25 cellular contexts compared by ENCODE assay signal in genomic region chr3:39811561-39811960, GRCh38. TPM values are rescaled to one million over a fixed set of nuclear protein-coding genes. Genes with fewer than 3 reads are reported as not detected.
"Had no signal": no experiment of that assay in that cellular context is flagged by ENCODE, and none has a peak within 500 bp of the region (broad histone marks: within the 10 kb centered on the region; RNA-seq: fewer than 3 reads in every experiment).

No MANE protein-coding gene starts in this region.

- H3K27ac Mint-ChIP-seq: activated B cell treated with CpG ODN at 0.5 μM for 24 hours; activated CD4-positive, alpha-beta T cell treated with anti-CD3 and anti-CD28 coated beads, Interleukin-2, amount 10 ng/mL, durations not matched to agents 24 days and 14 days; activated CD8-positive, alpha-beta memory T cell treated with anti-CD3 and anti-CD28 coated beads, Interleukin-2, amount 10 ng/mL, durations not matched to agents 7 days and 5 days; activated naive CD4-positive, alpha-beta T cell treated with anti-CD3 and anti-CD28 coated beads, Interleukin-2, amount 50 U/mL, for 24 hours; activated T-cell treated with anti-CD3 and anti-CD28 coated beads, Interleukin-2, amount 50 U/mL, for 24 hours; activated T-helper 1 cell treated with anti-CD3 and anti-CD28 coated beads, Interleukin-12 subunit alpha, Interleukin-12 subunit beta, Interleukin-2, Interleukin-4 antibody, amounts not matched to agents 30 ng/mL and 10 ng/mL and 1 ng/mL, durations not matched to agents 14 hours and 24 hours and 36 hours; T-helper 17 cell had no signal

- H3K9me3 ChIP-seq: ascending aorta, body of pancreas had no signal

- H3K36me3 Mint-ChIP-seq: activated naive CD4-positive, alpha-beta T cell treated with anti-CD3 and anti-CD28 coated beads, Interleukin-2, amount 50 U/mL, for 24 hours had no signal

- H3K9me3 Mint-ChIP-seq: activated B cell treated with CpG ODN at 0.5 μM for 24 hours; activated CD4-positive, alpha-beta T cell treated with anti-CD3 and anti-CD28 coated beads, Interleukin-2, amount 10 ng/mL, durations not matched to agents 24 days and 14 days; activated naive CD4-positive, alpha-beta T cell treated with anti-CD3 and anti-CD28 coated beads, Interleukin-2, amount 50 U/mL, for 24 hours; activated T-cell treated with anti-CD3 and anti-CD28 coated beads, Interleukin-2, amount 50 U/mL, for 24 hours; activated T-helper 1 cell treated with anti-CD3 and anti-CD28 coated beads, Interleukin-12 subunit alpha, Interleukin-12 subunit beta, Interleukin-2, Interleukin-4 antibody, amounts not matched to agents 30 ng/mL and 10 ng/mL and 1 ng/mL, durations not matched to agents 14 hours and 24 hours and 36 hours had no signal

- ATAC-seq: activated CD8-positive, alpha-beta memory T cell treated with anti-CD3 and anti-CD28 coated beads, Interleukin-2, amount 10 ng/mL, durations not matched to agents 7 days and 5 days; body of pancreas; T-helper 17 cell had no signal

- H3K4me3 Mint-ChIP-seq: activated B cell treated with CpG ODN at 0.5 μM for 24 hours; activated CD4-positive, alpha-beta T cell treated with anti-CD3 and anti-CD28 coated beads, Interleukin-2, amount 10 ng/mL, durations not matched to agents 24 days and 14 days; activated CD8-positive, alpha-beta memory T cell treated with anti-CD3 and anti-CD28 coated beads, Interleukin-2, amount 10 ng/mL, durations not matched to agents 7 days and 5 days; activated naive CD4-positive, alpha-beta T cell treated with anti-CD3 and anti-CD28 coated beads, Interleukin-2, amount 50 U/mL, for 24 hours; activated T-cell treated with anti-CD3 and anti-CD28 coated beads, Interleukin-2, amount 50 U/mL, for 24 hours; activated T-helper 1 cell treated with anti-CD3 and anti-CD28 coated beads, Interleukin-12 subunit alpha, Interleukin-12 subunit beta, Interleukin-2, Interleukin-4 antibody, amounts not matched to agents 30 ng/mL and 10 ng/mL and 1 ng/mL, durations not matched to agents 14 hours and 24 hours and 36 hours had no signal

- H3K36me3 ChIP-seq: ascending aorta had no signal

- H3K27ac ChIP-seq: ascending aorta had no signal

- H3K4me3 ChIP-seq: ascending aorta, body of pancreas had no signal

- H3K27me3 ChIP-seq: body of pancreas had no signal

- DNase-seq: activated B cell treated with CpG ODN at 0.5 μM for 24 hours; activated CD4-positive, alpha-beta T cell treated with anti-CD3 and anti-CD28 coated beads for 1 hour; activated CD4-positive, alpha-beta T cell treated with anti-CD3 and anti-CD28 coated beads, Interleukin-2, amount 10 ng/mL, durations not matched to agents 24 days and 14 days; activated CD4-positive, alpha-beta T cell treated with anti-CD3 and anti-CD28 coated beads, Interleukin-2, amount 50 U/mL, for 48 hours; activated CD8-positive, alpha-beta memory T cell treated with anti-CD3 and anti-CD28 coated beads, Interleukin-2, amount 10 ng/mL, durations not matched to agents 7 days and 5 days; activated effector memory CD4-positive, alpha-beta T cell treated with Interleukin-2 at 50 U/mL for 16 hours; activated naive CD4-positive, alpha-beta T cell; activated T-cell treated with anti-CD3 and anti-CD28 coated beads, Interleukin-2, amount 50 U/mL, for 24 hours; amniotic stem cell; KG1; NCI-H1092; NCI-H1930; NCI-H2171; NCI-H226; NCI-H526; NCI-H82; SIG-M5; T-helper 17 cell; T-helper 9 cell had no signal

RNA-seq across cellular contexts. Expression of gene MYRIP, which starts 2.2 kb away (rescaled TPM):
- total RNA-seq: activated CD4-positive, alpha-beta T cell treated with anti-CD3 and anti-CD28 coated beads, Interleukin-2, amount 10 ng/mL, durations not matched to agents 24 days and 14 days; activated CD8-positive, alpha-beta memory T cell treated with anti-CD3 and anti-CD28 coated beads, Interleukin-2, amount 10 ng/mL, durations not matched to agents 7 days and 5 days; activated T-helper 1 cell treated with anti-CD3 and anti-CD28 coated beads, Interleukin-12 subunit alpha, Interleukin-12 subunit beta, Interleukin-2, Interleukin-4 antibody, amounts not matched to agents 30 ng/mL and 10 ng/mL and 1 ng/mL, durations not matched to agents 14 hours and 24 hours and 36 hours; OCI-LY7; RPMI7951; T-helper 17 cell had no signal
